Comparison of ENCODE assay signal across 9 cellular contexts in the genomic region with DNA sequence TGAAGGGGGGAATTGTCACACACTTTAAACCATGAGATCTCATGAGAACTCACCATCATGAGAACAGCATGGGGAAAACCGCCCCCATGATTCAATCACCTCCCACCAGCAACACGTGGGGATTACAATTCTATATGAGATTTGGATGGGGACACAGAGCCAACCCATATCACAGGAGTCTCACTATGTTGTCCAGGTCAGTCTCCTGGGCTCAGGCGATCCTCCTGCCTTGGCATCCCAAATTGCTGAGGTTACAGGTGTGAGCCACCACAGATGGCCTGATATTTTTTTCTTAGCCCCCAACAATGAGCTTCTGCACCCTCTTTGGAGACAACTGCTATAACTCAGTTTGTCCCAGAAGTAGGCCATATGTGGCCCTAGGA. TPM values are rescaled to one million over a fixed set of nuclear protein-coding genes. Genes with fewer than 3 reads are reported as not detected.
DNase-seq lines count a peak whose midpoint lies in the region; ATAC-seq and TF ChIP-seq lines count a peak whose summit lies in the region.
"Had no signal": no experiment of that assay in that cellular context is flagged by ENCODE, and none has a peak within 500 bp of the region (broad histone marks: within the 10 kb centered on the region; RNA-seq: fewer than 3 reads in every experiment).

No MANE protein-coding gene starts in this region.

- H3K4me1 ChIP-seq in KMS-11 (ENCODE audit: low read depth, poor library complexity, severe bottlenecking): peaks cover 22% of the 10 kb centered on the region

- H3K27me3 ChIP-seq in CD4-positive, alpha-beta T cell (ENCODE audit: control insufficient read depth, insufficient read depth, low read length): no peaks in the 10 kb centered on the region
- H3K27me3 ChIP-seq in KMS-11 (ENCODE audit: insufficient read depth, low read depth): peaks cover 20% of the 10 kb centered on the region

- H3K9ac ChIP-seq in KMS-11: no peak overlapping the region

- POLR2A ChIA-PET in CD4-positive, alpha-beta T cell (lab: Charles Lee): interaction anchor here (0.7 to 9.8 kb wide), 18 partner anchors 8 to 1249 kb away, joined by 3 to 329 read pairs (median 6); a partner anchor contains a TSS
- POLR2A ChIA-PET in MCF 10A (lab: Yijun Ruan, JAX): interaction anchor here (1.0 to 7.1 kb wide), 4 partner anchors 9 to 39 kb away, joined by 3 to 66 read pairs (median 4); a partner anchor contains a TSS

- CTCF ChIA-PET in CD4-positive, alpha-beta T cell (lab: Charles Lee): interaction anchor here (1.5 to 3.3 kb wide), 4 partner anchors 8 to 156 kb away, joined by 3 to 17 read pairs (median 8); a partner anchor contains a TSS
- CTCF ChIA-PET in MCF 10A (lab: Yijun Ruan, JAX): interaction anchor here (0.6 to 0.7 kb wide), 2 partner anchors 86 to 1401 kb away, joined by 3 to 4 read pairs; no protein-coding TSS in a partner anchor

- H3K27ac Mint-ChIP-seq in CD4-positive, alpha-beta T cell: peak overlapping the region; percentile 96
- H3K27ac Mint-ChIP-seq in MCF 10A (ENCODE audit: low read depth, unreplicated experiment): peak overlapping the region; percentile 83
- H3K27ac Mint-ChIP-seq in natural killer cell treated with Interleukin-12 subunit alpha and Interleukin-12 subunit beta and Interleukin-15 and Interleukin-18, amount 100 ng/mL, for 72 hours: peak overlapping the region; percentile 53 to 72

- H3K9me3 ChIP-seq in CD4-positive, alpha-beta T cell (ENCODE audit: control insufficient read depth, low read length): no peaks in the 10 kb centered on the region

- no peaks in the 10 kb centered on the region for H3K36me3 ChIP-seq in KMS-11 (ENCODE audit: insufficient read depth)

- H2AFZ ChIP-seq in KMS-11 (ENCODE audit: low read depth): peak overlapping the region; percentile 47; the same call in 1 of the 2 replicates

- peak overlapping the region; percentile 96 for H3K27ac ChIP-seq in CD4-positive, alpha-beta T cell (ENCODE audit: low read depth, low read length)
- H3K27ac ChIP-seq in KMS-11: no peak overlapping the region

- no peaks in the 10 kb centered on the region for H3K79me2 ChIP-seq in KMS-11 (ENCODE audit: insufficient read depth, low read depth)

- peak overlapping the region; percentile 69; the same call in 1 of the 2 replicates for H3K4me2 ChIP-seq in KMS-11

- peaks cover 10% of the 10 kb centered on the region for H3K36me3 Mint-ChIP-seq in CD4-positive, alpha-beta T cell (ENCODE audit: low read depth)
- H3K36me3 Mint-ChIP-seq in MCF 10A (ENCODE audit: insufficient read depth, unreplicated experiment): peaks cover 4% of the 10 kb centered on the region
- no peaks in the 10 kb centered on the region for H3K36me3 Mint-ChIP-seq in natural killer cell treated with Interleukin-12 subunit alpha and Interleukin-12 subunit beta and Interleukin-15 and Interleukin-18, amount 100 ng/mL, for 72 hours

- intact Hi-C loops in CD4-positive, alpha-beta T cell (cut with DNase I, micrococcal nuclease): no loop called here
- intact Hi-C loops in MCF 10A (cut with micrococcal nuclease): no loop called here

- no peaks in the 10 kb centered on the region for H3K27me3 Mint-ChIP-seq in CD4-positive, alpha-beta T cell
- H3K27me3 Mint-ChIP-seq in MCF 10A (ENCODE audit: insufficient read depth, unreplicated experiment): no peaks in the 10 kb centered on the region
- no peaks in the 10 kb centered on the region for H3K27me3 Mint-ChIP-seq in natural killer cell treated with Interleukin-12 subunit alpha and Interleukin-12 subunit beta and Interleukin-15 and Interleukin-18, amount 100 ng/mL, for 72 hours

- H3K4me1 Mint-ChIP-seq in CD4-positive, alpha-beta T cell (ENCODE audit: low read depth): peaks cover 39% of the 10 kb centered on the region
- peaks cover 19% of the 10 kb centered on the region for H3K4me1 Mint-ChIP-seq in MCF 10A (ENCODE audit: insufficient read depth, unreplicated experiment)
- H3K4me1 Mint-ChIP-seq in natural killer cell treated with Interleukin-12 subunit alpha and Interleukin-12 subunit beta and Interleukin-15 and Interleukin-18, amount 100 ng/mL, for 72 hours (ENCODE audit: low read depth in 2 of 2): peaks cover 21 to 25% of the 10 kb centered on the region in 2 donors

- peak overlapping the region; percentile 67 for H3K4me3 Mint-ChIP-seq in CD4-positive, alpha-beta T cell
- H3K4me3 Mint-ChIP-seq in MCF 10A (ENCODE audit: unreplicated experiment): peak overlapping the region; percentile 28
- peak overlapping the region; percentile 41 for H3K4me3 Mint-ChIP-seq in natural killer cell treated with Interleukin-12 subunit alpha and Interleukin-12 subunit beta and Interleukin-15 and Interleukin-18, amount 100 ng/mL, for 72 hours

- BruUV-seq in MCF 10A (replicated peaks; lab: Mats Ljungman, UMichigan): no TSS peak

- H4K20me1 ChIP-seq in KMS-11 (ENCODE audit: insufficient read depth): no peaks in the 10 kb centered on the region

- ATAC-seq in CD4-positive, alpha-beta T cell (ENCODE audit: poor library complexity): no peak
- peak in 1 of 2 donors; percentile 20 for ATAC-seq in natural killer cell treated with Interleukin-12 subunit alpha and Interleukin-12 subunit beta and Interleukin-15 and Interleukin-18, amount 100 ng/mL, for 72 hours
- ATAC-seq in HG03135 (IDR thresholded peaks at IDR 0.05; ENCODE audit: unreplicated experiment): no peak
- no peak for ATAC-seq in GM21528 (IDR thresholded peaks at IDR 0.05; ENCODE audit: low FRiP score, unreplicated experiment)

- no peak overlapping the region for H3K4me3 ChIP-seq in KMS-11 (IDR thresholded peaks at IDR 0.05; ENCODE audit: insufficient read depth, low read depth, low read length)

- TF ChIP-seq CTCF in CD4-positive, alpha-beta T cell (IDR thresholded peaks at IDR 0.05): no peak
- TF ChIP-seq CTCF in KMS-11 (conservative IDR thresholded peaks at IDR 0.05; ENCODE audit: low read depth, low read length) (no peak), MCF 10A (IDR thresholded peaks at IDR 0.05; ENCODE audit: unreplicated experiment) (no peak)

- H3K9me3 Mint-ChIP-seq in CD4-positive, alpha-beta T cell: no peaks in the 10 kb centered on the region
- no peaks in the 10 kb centered on the region for H3K9me3 Mint-ChIP-seq in MCF 10A (ENCODE audit: unreplicated experiment)
- H3K9me3 Mint-ChIP-seq in natural killer cell treated with Interleukin-12 subunit alpha and Interleukin-12 subunit beta and Interleukin-15 and Interleukin-18, amount 100 ng/mL, for 72 hours: no peaks in the 10 kb centered on the region

- no peak for DNase-seq in CD4-positive, alpha-beta T cell
- no peak for DNase-seq in MCF 10A (ENCODE audit: unreplicated experiment)
- no peak for DNase-seq in natural killer cell treated with Interleukin-12 subunit alpha and Interleukin-12 subunit beta and Interleukin-15 and Interleukin-18, amount 100 ng/mL, for 72 hours (ENCODE audit: low spot score)
- DNase-seq in SHP77 treated with DMSO at 0.1 percent for 48 hours (lab: John Stamatoyannopoulos, UW): no peak
- DNase-seq in NCI-H146 (lab: John Stamatoyannopoulos, UW): no peak
- DNase-seq: DMS79 treated with DMSO at 0.1 percent for 48 hours had no signal

RNA-seq across cellular contexts. Expression of a gene that starts 22.5 kb away (rescaled TPM):
- 10 to 100 TPM; 70.2 to 71.0 TPM for total RNA-seq in CD4-positive, alpha-beta T cell
- total RNA-seq in MCF 10A (2022): 31.1 and 32.3 TPM in 2 replicates
- 10 to 100 TPM; 26.8 to 28.7 TPM for total RNA-seq in natural killer cell treated with Interleukin-12 subunit alpha and Interleukin-12 subunit beta and Interleukin-15 and Interleukin-18, amount 100 ng/mL, for 72 hours
